ENCODE assay signal across 25 cellular contexts in genomic region chr1:101150266-101150665, GRCh38.
DNase-seq lines count a peak whose midpoint lies in the region; ATAC-seq, FAIRE-seq and TF ChIP-seq lines count a peak whose summit lies in the region.
"Had no signal": no experiment of that assay in that cellular context is flagged by ENCODE, and none has a peak within 500 bp of the region (broad histone marks: within the 10 kb centered on the region; RNA-seq: fewer than 3 reads in every experiment).

No MANE protein-coding gene starts in this region.

- no peaks in the 10 kb centered on the region for H3K27me3 Mint-ChIP-seq in endothelial cell (ENCODE audit: unreplicated experiment)

- no peak for ATAC-seq in HCT116
- ATAC-seq: psoas muscle had no signal

- H3K27ac ChIP-seq in HCT116 (ENCODE audit: low read depth, low read length) = no peak overlapping the region
- no peak overlapping the region for H3K27ac ChIP-seq in OCI-LY7 (ENCODE audit: low read depth, low read length, poor library complexity, severe bottlenecking)
- peak overlapping the region; percentile 34 for H3K27ac ChIP-seq in skeletal muscle tissue (ENCODE audit: low read depth, low read length)
- H3K27ac ChIP-seq: HL-60, neutrophil, RWPE1 had no signal

- POLR2A ChIA-PET in HCT116 (lab: Charles Lee) = no interaction called here
- POLR2A ChIA-PET in OCI-LY7 (lab: Charles Lee) = interaction anchor here (1.0 kb wide), 1 partner anchor 20 kb away, joined by 3 read pairs; no protein-coding TSS in a partner anchor

- no peaks in the 10 kb centered on the region for H3K36me3 Mint-ChIP-seq in endothelial cell (ENCODE audit: low read depth, unreplicated experiment)
- H3K36me3 Mint-ChIP-seq: CD14-positive monocyte had no signal

- peaks cover 22% of the 10 kb centered on the region for H3K4me1 Mint-ChIP-seq in endothelial cell (ENCODE audit: unreplicated experiment)

- H3K4me3 ChIP-seq in HCT116 (replicated peaks in 1 of 2; ENCODE audit: low read depth in 1 of 2, low read length in 2 of 2) (no peak overlapping the region), OCI-LY7 (ENCODE audit: low read depth, low read length, poor library complexity, severe bottlenecking) (no peak overlapping the region), skeletal muscle tissue (ENCODE audit: low read length in 3 of 3) (no peak overlapping the region)
- H3K4me3 ChIP-seq: psoas muscle had no signal

- H4K20me1 ChIP-seq in HCT116 (ENCODE audit: insufficient read depth) (no peaks in the 10 kb centered on the region), OCI-LY7 (ENCODE audit: insufficient read depth, low read length) (no peaks in the 10 kb centered on the region)

- intact Hi-C loops in HCT116 (cut with micrococcal nuclease) (no loop called here), OCI-LY7 (cut with micrococcal nuclease; ENCODE audit: unreplicated experiment) (no loop called here)

- H3K4me3 Mint-ChIP-seq in endothelial cell (ENCODE audit: unreplicated experiment) = no peak overlapping the region
- H3K4me3 Mint-ChIP-seq: CD14-positive monocyte; T-helper 2 cell treated with Interferon-gamma antibody and Interleukin-4, amounts not matched to agents 5 μg/mL and 100 μg/mL, for 36 hours had no signal

- BruUV-seq in HCT116 (replicated peaks; lab: Mats Ljungman, UMichigan) (no TSS peak), OCI-LY7 (replicated peaks; lab: Mats Ljungman, UMichigan) (no TSS peak)

- H3K36me3 ChIP-seq in HCT116 (ENCODE audit: control insufficient read depth in 1 of 2, insufficient read depth in 2 of 2, low read length in 2 of 2) = no peaks in the 10 kb centered on the region
- H3K36me3 ChIP-seq in OCI-LY7 (ENCODE audit: insufficient read depth, low read length) = no peaks in the 10 kb centered on the region
- no peaks in the 10 kb centered on the region for H3K36me3 ChIP-seq in skeletal muscle tissue (ENCODE audit: control insufficient read depth in 3 of 3, insufficient read depth in 3 of 3, low read length in 3 of 3)
- H3K36me3 ChIP-seq: neutrophil had no signal

- TF ChIP-seq CTCF in HCT116 (IDR thresholded peaks at IDR 0.05 in 2 of 3, conservative IDR thresholded peaks at IDR 0.05 in 1 of 3; ENCODE audit: borderline replicate concordance in 1 of 3, insufficient read depth in 1 of 3, low read depth in 2 of 3, low read length in 2 of 3) (no peak), OCI-LY7 (conservative IDR thresholded peaks at IDR 0.05; ENCODE audit: low read length) (no peak), endothelial cell (IDR thresholded peaks at IDR 0.05; ENCODE audit: unreplicated experiment) (no peak)

- H3K9ac ChIP-seq in HCT116 (ENCODE audit: low read length) = no peak overlapping the region
- no peak overlapping the region for H3K9ac ChIP-seq in skeletal muscle tissue (ENCODE audit: low read depth in 1 of 3, low read length in 3 of 3)

- no peak for FAIRE-seq in GM12892 (lab: Jason Lieb, UNC)
- FAIRE-seq in HTR-8/SVneo (lab: Jason Lieb, UNC) = no peak
- FAIRE-seq: GM18507 had no signal

- RAD21 ChIA-PET in HCT116 (lab: Charles Lee; ENCODE audit: low non-redundant PET in 1 of 2, low total read pairs in 2 of 2, uncharacterized antibody in 2 of 2, unreplicated experiment in 2 of 2) = no interaction called here

- no peaks in the 10 kb centered on the region for H3K9me3 Mint-ChIP-seq in endothelial cell (ENCODE audit: unreplicated experiment)
- H3K9me3 Mint-ChIP-seq: CD14-positive monocyte; T-helper 2 cell treated with Interferon-gamma antibody and Interleukin-4, amounts not matched to agents 5 μg/mL and 100 μg/mL, for 36 hours had no signal

- peak overlapping the region; percentile 55 for H3K27ac Mint-ChIP-seq in endothelial cell (ENCODE audit: unreplicated experiment)
- H3K27ac Mint-ChIP-seq: CD14-positive monocyte; T-helper 2 cell treated with Interferon-gamma antibody and Interleukin-4, amounts not matched to agents 5 μg/mL and 100 μg/mL, for 36 hours had no signal

- no peaks in the 10 kb centered on the region for H3K27me3 ChIP-seq in HCT116 (ENCODE audit: insufficient read depth, low read length)
- H3K27me3 ChIP-seq in skeletal muscle tissue (ENCODE audit: control insufficient read depth in 3 of 3, insufficient read depth in 3 of 3, low read length in 3 of 3) = no peaks in the 10 kb centered on the region
- H3K27me3 ChIP-seq: neutrophil had no signal

- H3K4me2 ChIP-seq in HCT116 (ENCODE audit: low read length) (no peak overlapping the region), OCI-LY7 (ENCODE audit: low read length) (no peak overlapping the region)

- H3K9me2 ChIP-seq in HCT116 (ENCODE audit: insufficient read depth) = no peaks in the 10 kb centered on the region
- no peaks in the 10 kb centered on the region for H3K9me2 ChIP-seq in OCI-LY7 (ENCODE audit: insufficient read depth, low read length)

- H3K9me3 ChIP-seq in HCT116 (ENCODE audit: control insufficient read depth in 1 of 2, insufficient read depth in 1 of 2, low read depth in 1 of 2, low read length in 2 of 2) (no peaks in the 10 kb centered on the region), OCI-LY7 (ENCODE audit: low read length) (no peaks in the 10 kb centered on the region), skeletal muscle tissue (ENCODE audit: control insufficient read depth in 3 of 3, low read length in 3 of 3) (no peaks in the 10 kb centered on the region)
- H3K9me3 ChIP-seq: neutrophil, psoas muscle had no signal

- TF ChIP-seq RAD21 in HCT116 (IDR thresholded peaks at IDR 0.05; ENCODE audit: low read depth) = no peak

- H2AFZ ChIP-seq in HCT116 (ENCODE audit: low read depth, low read length, poor library complexity, severe bottlenecking) = peak overlapping the region; percentile 14
- H2AFZ ChIP-seq in OCI-LY7 (ENCODE audit: low read length) = peak overlapping the region; percentile 9; the same call in 1 of the 2 replicates

- DNase-seq in HCT116 (ENCODE audit: low read depth, low spot score) (no peak), OCI-LY7 (ENCODE audit: low spot score) (no peak), endothelial cell (ENCODE audit: low spot score) (no peak), GM12892 (ENCODE audit: insufficient read length) (no peak), HTR-8/SVneo (ENCODE audit: insufficient read length, low spot score) (no peak)
- DNase-seq in activated naive CD4-positive, alpha-beta T cell treated with anti-CD3 and anti-CD28 coated beads, Interleukin-2, amount 50 U/mL, for 16 hours = no peak
- DNase-seq: activated CD4-positive, alpha-beta T cell treated with anti-CD3 and anti-CD28 coated beads for 4 hours; activated gamma-delta T cell; activated T-cell treated with anti-CD3 and anti-CD28 coated beads, Interleukin-2, amount 50 U/mL, for 1 hour; Calu3; DMS79 treated with DMSO at 0.1 percent for 48 hours; GF-D8; Karpas-422; NCI-H1436 treated with DMSO at 0.1 percent for 48 hours; NCI-H345; NCI-H774; psoas muscle; stimulated activated CD8-positive, alpha-beta memory T cell treated with anti-CD3 and anti-CD28 coated beads, Interleukin-4, amount 100 ng/mL, for 48 hours had no signal

- CTCF ChIA-PET in HCT116 (lab: Charles Lee) = no interaction called here
- CTCF ChIA-PET in OCI-LY7 (lab: Charles Lee; ENCODE audit: unreplicated experiment) = no interaction called here

- H3K4me1 ChIP-seq in HCT116 (ENCODE audit: control insufficient read depth in 1 of 2, insufficient read depth in 2 of 2, low read length in 2 of 2) (peaks cover 0 to 5% of the 10 kb centered on the region in 2 experiments; a peak in 1 of 4 replicates), OCI-LY7 (ENCODE audit: insufficient read depth, low read length, poor library complexity, severe bottlenecking) (no peaks in the 10 kb centered on the region), skeletal muscle tissue (ENCODE audit: control insufficient read depth in 3 of 3, insufficient read depth in 3 of 3, low read length in 3 of 3) (no peaks in the 10 kb centered on the region)
- H3K4me1 ChIP-seq: psoas muscle had no signal

- H3K79me2 ChIP-seq in HCT116 (ENCODE audit: insufficient read depth, low read length) (no peaks in the 10 kb centered on the region), OCI-LY7 (ENCODE audit: insufficient read depth, low read depth, low read length) (no peaks in the 10 kb centered on the region)

- TF ChIP-seq POLR2A in HCT116 (IDR thresholded peaks at IDR 0.05; ENCODE audit: borderline replicate concordance, extremely low read depth, insufficient read depth, insufficient read length) (no peak), GM12892 (IDR thresholded peaks at IDR 0.05; ENCODE audit: low read depth, low read length) (no peak)

TF ChIP-seq in HCT116, 20 proteins besides CTCF, POLR2A, EP300 and RAD21:
- TF ChIP-seq SRF (IDR thresholded peaks at IDR 0.05; ENCODE audit: low read depth) (no peak), CEBPB (IDR thresholded peaks at IDR 0.05; ENCODE audit: low read depth) (no peak), TCF7L2 (IDR thresholded peaks at IDR 0.05; ENCODE audit: borderline replicate concordance, extremely low read depth, insufficient read depth, insufficient read length) (no peak), POLR2AphosphoS5 (IDR thresholded peaks at IDR 0.05; ENCODE audit: low read depth, low read length) (no peak)
